24 cellular contexts compared by ENCODE assay signal in genomic region chr2:199197448-199197847, GRCh38.
DNase-seq lines count a peak whose midpoint lies in the region; TF ChIP-seq lines count a peak whose summit lies in the region.
"Had no signal": no experiment of that assay in that cellular context is flagged by ENCODE, and none has a peak within 500 bp of the region (broad histone marks: within the 10 kb centered on the region; RNA-seq: fewer than 3 reads in every experiment).

No MANE protein-coding gene starts in this region.

- intact Hi-C loops in ascending aorta (cut with DNase I) = no loop called here

- TF ChIP-seq CTCF in ascending aorta (IDR thresholded peaks at IDR 0.05) (no peak), GM20000 (IDR thresholded peaks at IDR 0.05; ENCODE audit: extremely low read depth, missing control alignments) (no peak)

- no peak overlapping the region for H3K27ac ChIP-seq in ascending aorta
- H3K27ac ChIP-seq: lower lobe of right lung, right lobe of liver, RWPE1 had no signal

- H3K4me3 ChIP-seq in ascending aorta = no peak overlapping the region
- H3K4me3 ChIP-seq: K562, lower lobe of right lung, right lobe of liver had no signal

- no peaks in the 10 kb centered on the region for H3K9me3 ChIP-seq in ascending aorta
- H3K9me3 ChIP-seq: lower lobe of right lung, right lobe of liver, SK-N-SH had no signal

- in situ Hi-C loops in G401 (cut with HindIII; ENCODE audit: low sequenced_read_pairs) = no loop called here

- peak; percentile 11 for DNase-seq in Daoy (ENCODE audit: low read depth)
- peak; percentile 60 to 64 for DNase-seq in Kasumi-1 (lab: John Stamatoyannopoulos, UW)
- peak; percentile 28 for DNase-seq in NOMO-1 treated with dmso at 0.1 percent for 144 hours (lab: John Stamatoyannopoulos, UW; ENCODE audit: unreplicated experiment)
- peak; percentile 23 for DNase-seq in astrocyte of the hippocampus (ENCODE audit: low read depth, low spot score)
- DNase-seq in ascending aorta (ENCODE audit: low spot score in 2 of 2) = no peak
- no peak for DNase-seq in G401 (ENCODE audit: low spot score)
- DNase-seq in activated CD4-positive, alpha-beta T cell treated with anti-CD3 and anti-CD28 coated beads, Interleukin-2, amount 50 U/mL, for 1 hour = no peak
- DNase-seq in GM20000 (ENCODE audit: low spot score) = no peak
- DNase-seq: activated naive CD4-positive, alpha-beta T cell treated with anti-CD3 and anti-CD28 coated beads, Interleukin-2, amount 10 ng/mL, durations not matched to agents 7 days and 5 days; amniotic stem cell; caudate nucleus; COR-L47; dermis blood vessel endothelial cell; lower lobe of right lung; NCI-H1105; NCI-H2081; NCI-H345; right lobe of liver; SK-N-SH; stimulated activated CD4-positive, alpha-beta T cell treated with anti-CD3 and anti-CD28 coated beads, Interleukin-12 subunit alpha, Interleukin-12 subunit beta, amount 100 ng/mL, for 4 hours; stimulated activated CD4-positive, alpha-beta T cell treated with anti-CD3 and anti-CD28 coated beads, Interleukin-4, amount 100 ng/mL, for 24 hours; stimulated activated naive B cell treated with anti-CD40 and anti-IgM and Interleukin-4, amounts not matched to agents 10 μg/mL and 1 μg/mL and 100 μg/mL, for 72 hours had no signal

- H3K36me3 ChIP-seq in ascending aorta = no peaks in the 10 kb centered on the region
- H3K36me3 ChIP-seq: lower lobe of right lung, right lobe of liver had no signal

- no peaks in the 10 kb centered on the region for H3K4me1 ChIP-seq in ascending aorta
- H3K4me1 ChIP-seq: lower lobe of right lung, right lobe of liver had no signal

- H3K27me3 ChIP-seq in ascending aorta = no peaks in the 10 kb centered on the region
- H3K27me3 ChIP-seq: right lobe of liver had no signal

Comparison
In these comparisons a context has a peak if more than half of its experiments do, and no peak if none do; other contexts are left out.
1. DNase-seq: peak in Daoy (single experiment), Kasumi-1 (2 of 2), NOMO-1 treated with dmso at 0.1 percent for 144 hours (single experiment) and astrocyte of the hippocampus (single experiment); none in ascending aorta (0 of 2), G401 (single experiment), activated CD4-positive, alpha-beta T cell treated with anti-CD3 and anti-CD28 coated beads, Interleukin-2, amount 50 U/mL, for 1 hour (single experiment) and GM20000 (single experiment).